ENCODE assay signal across 28 cellular contexts in the genomic region with DNA sequence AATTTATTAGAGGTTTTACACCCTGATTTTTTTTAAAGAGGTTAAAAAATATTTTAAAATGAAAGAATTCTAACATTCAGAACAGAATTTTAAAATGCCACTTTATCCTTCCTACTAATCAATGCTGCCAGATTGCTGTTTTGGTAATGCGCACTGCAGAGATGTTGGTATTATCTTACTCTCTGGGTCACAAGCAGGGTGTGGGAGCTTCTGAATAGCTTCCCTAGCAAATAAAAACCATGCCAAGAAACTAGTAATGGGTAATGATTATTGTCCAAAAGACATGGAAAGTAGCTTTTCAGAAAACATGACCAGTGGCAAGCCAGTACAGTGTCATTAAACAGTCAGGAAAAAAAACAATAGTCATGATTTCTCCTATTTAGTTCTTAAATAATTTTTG.
"Had no signal": no experiment of that assay in that cellular context is flagged by ENCODE, and none has a peak within 500 bp of the region (broad histone marks: within the 10 kb centered on the region; RNA-seq: fewer than 3 reads in every experiment).

No MANE protein-coding gene starts in this region.

- H3K4me1 Mint-ChIP-seq: activated B cell treated with CpG ODN at 0.5 μM for 24 hours; activated CD4-positive, alpha-beta T cell treated with anti-CD3 and anti-CD28 coated beads for 36 hours; central memory CD8-positive, alpha-beta T cell; naive thymus-derived CD8-positive, alpha-beta T cell; stimulated activated memory B cell treated with anti-CD40 and anti-IgM and Interleukin-4, amounts not matched to agents 10 μg/mL and 1 μg/mL and 100 μg/mL, for 72 hours had no signal

- ATAC-seq: activated CD4-positive, alpha-beta T cell treated with anti-CD3 and anti-CD28 coated beads for 36 hours; activated T-cell treated with anti-CD3 and anti-CD28 coated beads, Interleukin-2, amount 50 U/mL, for 4 hours; effector memory CD8-positive, alpha-beta T cell; gastrocnemius medialis; left ventricle myocardium superior; naive thymus-derived CD8-positive, alpha-beta T cell; stimulated activated memory B cell treated with anti-CD40 and anti-IgM and Interleukin-4, amounts not matched to agents 10 μg/mL and 1 μg/mL and 100 μg/mL, for 72 hours had no signal

- DNase-seq: activated B cell treated with CpG ODN at 0.5 μM for 24 hours; activated CD4-positive, alpha-beta T cell treated with anti-CD3 and anti-CD28 coated beads for 36 hours; activated CD4-positive, alpha-beta T cell treated with anti-CD3 and anti-CD28 coated beads, Interleukin-2, amount 50 U/mL, for 4 hours; activated CD8-positive, alpha-beta memory T cell treated with anti-CD3 and anti-CD28 coated beads for 24 hours; activated CD8-positive, alpha-beta memory T cell treated with anti-CD3 and anti-CD28 coated beads, Interleukin-2, amount 50 U/mL, for 4 hours; activated naive CD4-positive, alpha-beta T cell; activated T-cell treated with anti-CD3 and anti-CD28 coated beads, Interleukin-2, amount 50 U/mL, for 4 hours; adrenal gland; colonic mucosa; effector memory CD8-positive, alpha-beta T cell; esophagus squamous epithelium; gastrocnemius medialis; left ventricle myocardium superior; mammary epithelial cell; naive thymus-derived CD8-positive, alpha-beta T cell; sigmoid colon; stimulated activated CD4-positive, alpha-beta T cell treated with anti-CD3 and anti-CD28 coated beads, Interleukin-15, amount 100 ng/mL, for 24 hours; stomach had no signal

- H3K36me3 ChIP-seq: adrenal gland, colonic mucosa, esophagus squamous epithelium, gastrocnemius medialis, neural progenitor cell, sigmoid colon, stomach, suprapubic skin, tibial nerve had no signal

- H3K9ac ChIP-seq: neural progenitor cell had no signal

- H3K27ac Mint-ChIP-seq: activated B cell treated with CpG ODN at 0.5 μM for 24 hours; activated CD4-positive, alpha-beta T cell treated with anti-CD3 and anti-CD28 coated beads for 36 hours; activated naive CD8-positive, alpha-beta T cell; activated T-helper 2 cell treated with anti-CD3 and anti-CD28 coated beads, Interferon-gamma antibody, Interleukin-2, Interleukin-4, amounts not matched to agents 10 μg/mL and 5 μg/mL and 100 μg/mL, durations not matched to agents 14 hours and 24 hours and 36 hours; effector memory CD8-positive, alpha-beta T cell; mesothelial cell of epicardium; naive thymus-derived CD8-positive, alpha-beta T cell; stimulated activated memory B cell treated with anti-CD40 and anti-IgM and Interleukin-4, amounts not matched to agents 10 μg/mL and 1 μg/mL and 100 μg/mL, for 72 hours had no signal

- H3K4me1 ChIP-seq: adrenal gland, colonic mucosa, esophagus squamous epithelium, gastrocnemius medialis, sigmoid colon, stomach, suprapubic skin had no signal

- H3K36me3 Mint-ChIP-seq: activated naive CD8-positive, alpha-beta T cell; mesothelial cell of epicardium; naive thymus-derived CD8-positive, alpha-beta T cell; neural progenitor cell; stimulated activated memory B cell treated with anti-CD40 and anti-IgM and Interleukin-4, amounts not matched to agents 10 μg/mL and 1 μg/mL and 100 μg/mL, for 72 hours had no signal

- H3K27me3 ChIP-seq: adrenal gland, colonic mucosa, dorsolateral prefrontal cortex, gastrocnemius medialis, neural progenitor cell, sigmoid colon, stomach, suprapubic skin, tibial nerve had no signal

- H3K27me3 Mint-ChIP-seq: activated B cell treated with CpG ODN at 0.5 μM for 24 hours; activated CD4-positive, alpha-beta T cell treated with anti-CD3 and anti-CD28 coated beads for 36 hours; activated naive CD8-positive, alpha-beta T cell; central memory CD8-positive, alpha-beta T cell; naive thymus-derived CD8-positive, alpha-beta T cell; stimulated activated memory B cell treated with anti-CD40 and anti-IgM and Interleukin-4, amounts not matched to agents 10 μg/mL and 1 μg/mL and 100 μg/mL, for 72 hours had no signal

- H3K27ac ChIP-seq: adrenal gland, colonic mucosa, esophagus squamous epithelium, gastrocnemius medialis, neural progenitor cell, sigmoid colon, stomach, suprapubic skin, tibial nerve had no signal

- H3K4me3 ChIP-seq: adrenal gland, colonic mucosa, esophagus squamous epithelium, gastrocnemius medialis, neural progenitor cell, sigmoid colon, smooth muscle cell, stomach, suprapubic skin, tibial nerve had no signal

- H3K9me3 ChIP-seq: adrenal gland, colonic mucosa, esophagus squamous epithelium, gastrocnemius medialis, sigmoid colon, stomach, suprapubic skin, tibial nerve had no signal

- H3K4me3 Mint-ChIP-seq: activated B cell treated with CpG ODN at 0.5 μM for 24 hours; activated CD4-positive, alpha-beta T cell treated with anti-CD3 and anti-CD28 coated beads for 36 hours; activated naive CD8-positive, alpha-beta T cell; activated T-cell treated with anti-CD3 and anti-CD28 coated beads, Interleukin-2, amount 50 U/mL, for 4 hours; central memory CD8-positive, alpha-beta T cell; effector memory CD8-positive, alpha-beta T cell; mesothelial cell of epicardium; naive thymus-derived CD8-positive, alpha-beta T cell; neural progenitor cell; stimulated activated memory B cell treated with anti-CD40 and anti-IgM and Interleukin-4, amounts not matched to agents 10 μg/mL and 1 μg/mL and 100 μg/mL, for 72 hours had no signal

- H3K9me3 Mint-ChIP-seq: activated T-cell treated with anti-CD3 and anti-CD28 coated beads, Interleukin-2, amount 50 U/mL, for 4 hours; activated T-helper 2 cell treated with anti-CD3 and anti-CD28 coated beads, Interferon-gamma antibody, Interleukin-2, Interleukin-4, amounts not matched to agents 10 μg/mL and 5 μg/mL and 100 μg/mL, durations not matched to agents 14 hours and 24 hours and 36 hours; central memory CD8-positive, alpha-beta T cell had no signal
